In genomic region chr1:118636004-118636403, GRCh38 we compare ENCODE assay signal across 25 cellular contexts.
DNase-seq lines count a peak whose midpoint lies in the region; ATAC-seq and TF ChIP-seq lines count a peak whose summit lies in the region.
"Had no signal": no experiment of that assay in that cellular context is flagged by ENCODE, and none has a peak within 500 bp of the region (broad histone marks: within the 10 kb centered on the region; RNA-seq: fewer than 3 reads in every experiment).

No MANE protein-coding gene starts in this region.

- no peak for TF ChIP-seq CTCF in PC-3 (conservative IDR thresholded peaks at IDR 0.05; ENCODE audit: low read depth, low read length)

- H3K9ac ChIP-seq in PC-3 (ENCODE audit: low read length): no peak overlapping the region
- H3K9ac ChIP-seq: GM23248 had no signal

- CTCF ChIA-PET in PC-3 (lab: Charles Lee): no interaction called here
- CTCF ChIA-PET in activated CD8-positive, alpha-beta T cell treated with anti-CD3 and anti-CD28 coated beads, Interleukin-2, amount 10 ng/mL, durations not matched to agents 7 days and 5 days (lab: Charles Lee): no interaction called here

- no peaks in the 10 kb centered on the region for H3F3A ChIP-seq in PC-3 (ENCODE audit: low read length, unreplicated experiment)

- BruUV-seq in PC-3 (replicated peaks; lab: Mats Ljungman, UMichigan): no TSS peak

- H3K9me3 ChIP-seq in PC-3 (ENCODE audit: low read length): no peaks in the 10 kb centered on the region
- H3K9me3 ChIP-seq: A549, Peyer's patch, SJCRH30 had no signal

- no peaks in the 10 kb centered on the region for H4K20me1 ChIP-seq in PC-3 (ENCODE audit: low read length)

- no peaks in the 10 kb centered on the region for H3K36me3 ChIP-seq in PC-3 (ENCODE audit: low read depth, low read length)
- H3K36me3 ChIP-seq: Peyer's patch, SJCRH30 had no signal

- no peak overlapping the region for H3K4me3 ChIP-seq in PC-3 (ENCODE audit: low read length)
- H3K4me3 ChIP-seq: A549, GM23248, Peyer's patch, SJCRH30 had no signal

- peaks cover 22% of the 10 kb centered on the region for H3K9me3 Mint-ChIP-seq in activated CD8-positive, alpha-beta T cell treated with anti-CD3 and anti-CD28 coated beads, Interleukin-2, amount 10 ng/mL, durations not matched to agents 7 days and 5 days (ENCODE audit: insufficient read depth)

- H3K79me2 ChIP-seq in PC-3 (ENCODE audit: low read length): no peaks in the 10 kb centered on the region

- intact Hi-C loops in PC-3 (cut with micrococcal nuclease): no loop called here

- H3K4me2 ChIP-seq in PC-3 (ENCODE audit: low read length): no peak overlapping the region
- H3K4me2 ChIP-seq: A549 had no signal

- H3K27me3 ChIP-seq in PC-3 (ENCODE audit: low read length): no peaks in the 10 kb centered on the region
- H3K27me3 ChIP-seq: Peyer's patch, SJCRH30 had no signal

- H3K36me3 Mint-ChIP-seq in activated CD8-positive, alpha-beta T cell treated with anti-CD3 and anti-CD28 coated beads, Interleukin-2, amount 10 ng/mL, durations not matched to agents 7 days and 5 days (ENCODE audit: low read depth): no peaks in the 10 kb centered on the region
- H3K36me3 Mint-ChIP-seq: CD8-positive, alpha-beta T cell had no signal

- no peak overlapping the region for H2AFZ ChIP-seq in PC-3 (ENCODE audit: low read length)
- H2AFZ ChIP-seq: GM23248 had no signal

- no peaks in the 10 kb centered on the region for H3K27me3 Mint-ChIP-seq in activated CD8-positive, alpha-beta T cell treated with anti-CD3 and anti-CD28 coated beads, Interleukin-2, amount 10 ng/mL, durations not matched to agents 7 days and 5 days (ENCODE audit: low read depth)
- H3K27me3 Mint-ChIP-seq: T-helper 17 cell had no signal

- H3K4me3 Mint-ChIP-seq in activated CD8-positive, alpha-beta T cell treated with anti-CD3 and anti-CD28 coated beads, Interleukin-2, amount 10 ng/mL, durations not matched to agents 7 days and 5 days: no peak overlapping the region
- H3K4me3 Mint-ChIP-seq: CD8-positive, alpha-beta T cell; T-helper 17 cell had no signal

- DNase-seq in SIG-M5 treated with dmso at 0.1 percent for 504 hours (lab: John Stamatoyannopoulos, UW; ENCODE audit: unreplicated experiment) (peak; percentile 49), SIG-M5 (lab: John Stamatoyannopoulos, UW) (no peak), LoVo (ENCODE audit: low spot score) (peak; percentile 34), PC-3 (peak; percentile 13), RKO (ENCODE audit: low spot score) (no peak)
- no peak for DNase-seq in activated CD8-positive, alpha-beta T cell treated with anti-CD3 and anti-CD28 coated beads, Interleukin-2, amount 10 ng/mL, durations not matched to agents 7 days and 5 days
- DNase-seq: AML-193; C1 segment of cervical spinal cord; Calu3; CD8-positive, alpha-beta T cell; DMS79 treated with DMSO at 0.1 percent for 48 hours; GM23248; H7; Karpas-422; MV-4-11; NCI-H1694 treated with DMSO at 0.1 percent for 48 hours; NCI-H446; NCI-H524 treated with DMSO at 0.1 percent for 48 hours; Peyer's patch; T-helper 17 cell had no signal

- no peak overlapping the region for H3K27ac ChIP-seq in PC-3 (ENCODE audit: low read length)
- H3K27ac ChIP-seq: A549, GM23248, Peyer's patch, SJCRH30 had no signal

- POLR2A ChIA-PET in PC-3 (lab: Charles Lee; ENCODE audit: unreplicated experiment): no interaction called here
- POLR2A ChIA-PET in activated CD8-positive, alpha-beta T cell treated with anti-CD3 and anti-CD28 coated beads, Interleukin-2, amount 10 ng/mL, durations not matched to agents 7 days and 5 days (lab: Charles Lee): no interaction called here

- ATAC-seq in PC-3: no peak
- no peak for ATAC-seq in HG02885 (IDR thresholded peaks at IDR 0.05; ENCODE audit: poor library complexity, unreplicated experiment)
- ATAC-seq in activated CD8-positive, alpha-beta T cell treated with anti-CD3 and anti-CD28 coated beads, Interleukin-2, amount 10 ng/mL, durations not matched to agents 7 days and 5 days: no peak
- ATAC-seq: A549; CD8-positive, alpha-beta T cell; HepG2; SK-N-SH treated with all-trans-retinoic acid at 6 μM for 48 hours; T-helper 17 cell had no signal

- H3K27ac Mint-ChIP-seq in activated CD8-positive, alpha-beta T cell treated with anti-CD3 and anti-CD28 coated beads, Interleukin-2, amount 10 ng/mL, durations not matched to agents 7 days and 5 days: no peak overlapping the region
- H3K27ac Mint-ChIP-seq: CD8-positive, alpha-beta T cell; T-helper 17 cell had no signal

- H3K9me2 ChIP-seq in PC-3 (replicated peaks; ENCODE audit: low read length): no peaks in the 10 kb centered on the region

- no peaks in the 10 kb centered on the region for H3K4me1 ChIP-seq in PC-3 (ENCODE audit: insufficient read depth, low read length)
- H3K4me1 ChIP-seq: A549, Peyer's patch, SJCRH30 had no signal

- no peaks in the 10 kb centered on the region for H3K4me1 Mint-ChIP-seq in activated CD8-positive, alpha-beta T cell treated with anti-CD3 and anti-CD28 coated beads, Interleukin-2, amount 10 ng/mL, durations not matched to agents 7 days and 5 days (ENCODE audit: low read depth)
- H3K4me1 Mint-ChIP-seq: T-helper 17 cell had no signal

Comparison
In these comparisons a context has a peak if more than half of its experiments do, and no peak if none do; other contexts are left out.
1. DNase-seq: peak in SIG-M5 treated with dmso at 0.1 percent for 504 hours (single experiment), LoVo (single experiment) and PC-3 (single experiment); none in SIG-M5 (single experiment), RKO (single experiment) and activated CD8-positive, alpha-beta T cell treated with anti-CD3 and anti-CD28 coated beads, Interleukin-2, amount 10 ng/mL, durations not matched to agents 7 days and 5 days (single experiment).